Comparison of ENCODE assay signal across 1 cellular context in the genomic region with DNA sequence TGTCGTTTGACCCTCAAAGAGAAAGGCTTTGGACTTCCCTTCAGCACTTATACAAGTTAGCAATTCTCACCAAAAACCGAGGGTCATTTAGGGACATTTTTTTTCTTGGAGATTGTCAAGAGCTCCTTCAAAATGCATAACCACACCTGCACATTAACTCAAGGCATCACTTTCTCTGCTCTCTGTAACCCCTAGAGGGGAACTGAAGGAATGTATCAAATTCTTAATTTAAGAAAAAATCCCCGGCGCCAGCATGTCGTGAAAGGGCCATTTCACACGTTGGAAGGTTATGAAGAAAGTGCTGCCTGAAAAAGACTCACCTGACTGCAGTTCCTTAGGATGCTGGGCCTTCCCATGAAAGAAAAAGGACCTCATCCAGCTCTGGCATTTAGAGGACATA.
TF ChIP-seq lines count a peak whose summit lies in the region.

No MANE protein-coding gene starts in this region.

TF ChIP-seq in H1, 55 proteins besides CTCF, POLR2A, EP300 and RAD21 (continued from another document):
- TF ChIP-seq, protein P1, sequence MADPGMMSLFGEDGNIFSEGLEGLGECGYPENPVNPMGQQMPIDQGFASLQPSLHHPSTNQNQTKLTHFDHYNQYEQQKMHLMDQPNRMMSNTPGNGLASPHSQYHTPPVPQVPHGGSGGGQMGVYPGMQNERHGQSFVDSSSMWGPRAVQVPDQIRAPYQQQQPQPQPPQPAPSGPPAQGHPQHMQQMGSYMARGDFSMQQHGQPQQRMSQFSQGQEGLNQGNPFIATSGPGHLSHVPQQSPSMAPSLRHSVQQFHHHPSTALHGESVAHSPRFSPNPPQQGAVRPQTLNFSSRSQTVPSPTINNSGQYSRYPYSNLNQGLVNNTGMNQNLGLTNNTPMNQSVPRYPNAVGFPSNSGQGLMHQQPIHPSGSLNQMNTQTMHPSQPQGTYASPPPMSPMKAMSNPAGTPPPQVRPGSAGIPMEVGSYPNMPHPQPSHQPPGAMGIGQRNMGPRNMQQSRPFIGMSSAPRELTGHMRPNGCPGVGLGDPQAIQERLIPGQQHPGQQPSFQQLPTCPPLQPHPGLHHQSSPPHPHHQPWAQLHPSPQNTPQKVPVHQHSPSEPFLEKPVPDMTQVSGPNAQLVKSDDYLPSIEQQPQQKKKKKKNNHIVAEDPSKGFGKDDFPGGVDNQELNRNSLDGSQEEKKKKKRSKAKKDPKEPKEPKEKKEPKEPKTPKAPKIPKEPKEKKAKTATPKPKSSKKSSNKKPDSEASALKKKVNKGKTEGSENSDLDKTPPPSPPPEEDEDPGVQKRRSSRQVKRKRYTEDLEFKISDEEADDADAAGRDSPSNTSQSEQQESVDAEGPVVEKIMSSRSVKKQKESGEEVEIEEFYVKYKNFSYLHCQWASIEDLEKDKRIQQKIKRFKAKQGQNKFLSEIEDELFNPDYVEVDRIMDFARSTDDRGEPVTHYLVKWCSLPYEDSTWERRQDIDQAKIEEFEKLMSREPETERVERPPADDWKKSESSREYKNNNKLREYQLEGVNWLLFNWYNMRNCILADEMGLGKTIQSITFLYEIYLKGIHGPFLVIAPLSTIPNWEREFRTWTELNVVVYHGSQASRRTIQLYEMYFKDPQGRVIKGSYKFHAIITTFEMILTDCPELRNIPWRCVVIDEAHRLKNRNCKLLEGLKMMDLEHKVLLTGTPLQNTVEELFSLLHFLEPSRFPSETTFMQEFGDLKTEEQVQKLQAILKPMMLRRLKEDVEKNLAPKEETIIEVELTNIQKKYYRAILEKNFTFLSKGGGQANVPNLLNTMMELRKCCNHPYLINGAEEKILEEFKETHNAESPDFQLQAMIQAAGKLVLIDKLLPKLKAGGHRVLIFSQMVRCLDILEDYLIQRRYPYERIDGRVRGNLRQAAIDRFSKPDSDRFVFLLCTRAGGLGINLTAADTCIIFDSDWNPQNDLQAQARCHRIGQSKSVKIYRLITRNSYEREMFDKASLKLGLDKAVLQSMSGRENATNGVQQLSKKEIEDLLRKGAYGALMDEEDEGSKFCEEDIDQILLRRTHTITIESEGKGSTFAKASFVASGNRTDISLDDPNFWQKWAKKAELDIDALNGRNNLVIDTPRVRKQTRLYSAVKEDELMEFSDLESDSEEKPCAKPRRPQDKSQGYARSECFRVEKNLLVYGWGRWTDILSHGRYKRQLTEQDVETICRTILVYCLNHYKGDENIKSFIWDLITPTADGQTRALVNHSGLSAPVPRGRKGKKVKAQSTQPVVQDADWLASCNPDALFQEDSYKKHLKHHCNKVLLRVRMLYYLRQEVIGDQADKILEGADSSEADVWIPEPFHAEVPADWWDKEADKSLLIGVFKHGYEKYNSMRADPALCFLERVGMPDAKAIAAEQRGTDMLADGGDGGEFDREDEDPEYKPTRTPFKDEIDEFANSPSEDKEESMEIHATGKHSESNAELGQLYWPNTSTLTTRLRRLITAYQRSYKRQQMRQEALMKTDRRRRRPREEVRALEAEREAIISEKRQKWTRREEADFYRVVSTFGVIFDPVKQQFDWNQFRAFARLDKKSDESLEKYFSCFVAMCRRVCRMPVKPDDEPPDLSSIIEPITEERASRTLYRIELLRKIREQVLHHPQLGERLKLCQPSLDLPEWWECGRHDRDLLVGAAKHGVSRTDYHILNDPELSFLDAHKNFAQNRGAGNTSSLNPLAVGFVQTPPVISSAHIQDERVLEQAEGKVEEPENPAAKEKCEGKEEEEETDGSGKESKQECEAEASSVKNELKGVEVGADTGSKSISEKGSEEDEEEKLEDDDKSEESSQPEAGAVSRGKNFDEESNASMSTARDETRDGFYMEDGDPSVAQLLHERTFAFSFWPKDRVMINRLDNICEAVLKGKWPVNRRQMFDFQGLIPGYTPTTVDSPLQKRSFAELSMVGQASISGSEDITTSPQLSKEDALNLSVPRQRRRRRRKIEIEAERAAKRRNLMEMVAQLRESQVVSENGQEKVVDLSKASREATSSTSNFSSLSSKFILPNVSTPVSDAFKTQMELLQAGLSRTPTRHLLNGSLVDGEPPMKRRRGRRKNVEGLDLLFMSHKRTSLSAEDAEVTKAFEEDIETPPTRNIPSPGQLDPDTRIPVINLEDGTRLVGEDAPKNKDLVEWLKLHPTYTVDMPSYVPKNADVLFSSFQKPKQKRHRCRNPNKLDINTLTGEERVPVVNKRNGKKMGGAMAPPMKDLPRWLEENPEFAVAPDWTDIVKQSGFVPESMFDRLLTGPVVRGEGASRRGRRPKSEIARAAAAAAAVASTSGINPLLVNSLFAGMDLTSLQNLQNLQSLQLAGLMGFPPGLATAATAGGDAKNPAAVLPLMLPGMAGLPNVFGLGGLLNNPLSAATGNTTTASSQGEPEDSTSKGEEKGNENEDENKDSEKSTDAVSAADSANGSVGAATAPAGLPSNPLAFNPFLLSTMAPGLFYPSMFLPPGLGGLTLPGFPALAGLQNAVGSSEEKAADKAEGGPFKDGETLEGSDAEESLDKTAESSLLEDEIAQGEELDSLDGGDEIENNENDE (IDR thresholded peaks at IDR 0.05; ENCODE audit: insufficient replicate concordance, low read length), result no peak
- no peak for TF ChIP-seq SRF (IDR thresholded peaks at IDR 0.05; ENCODE audit: low read depth, low read length)
- TF ChIP-seq NRF1 (IDR thresholded peaks at IDR 0.05; ENCODE audit: low read depth, low read length), result no peak
- TF ChIP-seq CHD1 (IDR thresholded peaks at IDR 0.05; ENCODE audit: low read depth, low read length), result no peak
- TF ChIP-seq TEAD4 (IDR thresholded peaks at IDR 0.05; ENCODE audit: low read depth, low read length), result no peak
- no peak for TF ChIP-seq HDAC6 (IDR thresholded peaks at IDR 0.05; ENCODE audit: low read depth, low read length)
- no peak for TF ChIP-seq SUZ12 (IDR thresholded peaks at IDR 0.05; ENCODE audit: low read length)
- TF ChIP-seq SIX5 (IDR thresholded peaks at IDR 0.05; ENCODE audit: low read depth, low read length), result no peak
- no peak for TF ChIP-seq ZNF274 (IDR thresholded peaks at IDR 0.05; ENCODE audit: borderline replicate concordance, extremely low read depth, low read length)
- TF ChIP-seq, protein P2, sequence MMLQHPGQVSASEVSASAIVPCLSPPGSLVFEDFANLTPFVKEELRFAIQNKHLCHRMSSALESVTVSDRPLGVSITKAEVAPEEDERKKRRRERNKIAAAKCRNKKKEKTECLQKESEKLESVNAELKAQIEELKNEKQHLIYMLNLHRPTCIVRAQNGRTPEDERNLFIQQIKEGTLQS (IDR thresholded peaks at IDR 0.05; ENCODE audit: insufficient read depth, low read depth, low read length), result no peak
- no peak for TF ChIP-seq MAFK (IDR thresholded peaks at IDR 0.05; ENCODE audit: low read depth, low read length)
- no peak for TF ChIP-seq RBBP5 (IDR thresholded peaks at IDR 0.05; ENCODE audit: borderline replicate concordance, low read depth, low read length)
- no peak for TF ChIP-seq RFX5 (IDR thresholded peaks at IDR 0.05; ENCODE audit: borderline replicate concordance, low read depth, low read length)
- TF ChIP-seq SIN3A (conservative IDR thresholded peaks at IDR 0.05 in 1 of 2, IDR thresholded peaks at IDR 0.05 in 1 of 2; ENCODE audit: low read depth in 1 of 2, low read length in 2 of 2), result no peak
- TF ChIP-seq, protein P3, sequence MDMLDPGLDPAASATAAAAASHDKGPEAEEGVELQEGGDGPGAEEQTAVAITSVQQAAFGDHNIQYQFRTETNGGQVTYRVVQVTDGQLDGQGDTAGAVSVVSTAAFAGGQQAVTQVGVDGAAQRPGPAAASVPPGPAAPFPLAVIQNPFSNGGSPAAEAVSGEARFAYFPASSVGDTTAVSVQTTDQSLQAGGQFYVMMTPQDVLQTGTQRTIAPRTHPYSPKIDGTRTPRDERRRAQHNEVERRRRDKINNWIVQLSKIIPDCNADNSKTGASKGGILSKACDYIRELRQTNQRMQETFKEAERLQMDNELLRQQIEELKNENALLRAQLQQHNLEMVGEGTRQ (IDR thresholded peaks at IDR 0.05; ENCODE audit: low read length), result no peak
- no peak for TF ChIP-seq POU5F1 (IDR thresholded peaks at IDR 0.05; ENCODE audit: low read depth, low read length)
- no peak for TF ChIP-seq POLR2AphosphoS5 (IDR thresholded peaks at IDR 0.05; ENCODE audit: low read depth, low read length)
- no peak for TF ChIP-seq YY1 (IDR thresholded peaks at IDR 0.05; ENCODE audit: low read depth, low read length)
- no peak for TF ChIP-seq PHF8 (conservative IDR thresholded peaks at IDR 0.05; ENCODE audit: low read depth, low read length)
